In the genomic region with DNA sequence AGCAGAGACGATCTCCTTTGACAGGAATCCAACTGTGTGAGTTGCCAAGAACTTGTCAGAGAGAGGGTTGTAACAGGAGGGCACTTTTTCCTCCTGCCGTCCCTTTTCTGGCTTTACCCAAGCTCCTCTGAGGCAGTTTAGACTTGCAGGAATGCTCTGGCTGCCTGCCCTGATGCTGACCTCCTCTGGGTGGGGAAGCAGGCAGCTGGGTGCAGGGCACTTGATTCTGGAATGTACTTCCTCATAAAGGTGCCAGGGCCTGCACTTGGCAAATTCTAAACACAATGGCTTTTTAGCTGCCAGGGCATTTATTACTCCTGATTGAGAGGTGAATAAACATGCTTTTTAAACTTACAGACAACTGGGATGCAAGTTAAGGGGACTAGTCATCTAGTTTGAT, we compare ENCODE assay signal across 9 cellular contexts.
DNase-seq lines count a peak whose midpoint lies in the region; ATAC-seq and TF ChIP-seq lines count a peak whose summit lies in the region.
"Had no signal": no experiment of that assay in that cellular context is flagged by ENCODE, and none has a peak within 500 bp of the region (broad histone marks: within the 10 kb centered on the region; RNA-seq: fewer than 3 reads in every experiment).

No MANE protein-coding gene starts in this region.

- no peaks in the 10 kb centered on the region for H3K9me3 ChIP-seq in lung (ENCODE audit: control insufficient read depth in 2 of 2, insufficient read depth in 1 of 2, low read length in 1 of 2)

- ATAC-seq in lung (ENCODE audit: insufficient read depth, low FRiP score) (peak; percentile 90), HG03025 (IDR thresholded peaks at IDR 0.05; ENCODE audit: low FRiP score, unreplicated experiment) (no peak), HG02610 (IDR thresholded peaks at IDR 0.05; ENCODE audit: unreplicated experiment) (no peak), GM19395 (IDR thresholded peaks at IDR 0.05; ENCODE audit: unreplicated experiment) (no peak)

- H3K36me3 ChIP-seq in lung (ENCODE audit: control insufficient read depth in 2 of 2, insufficient read depth in 2 of 2, low read length in 2 of 2): peaks cover 2 to 5% of the 10 kb centered on the region in 2 donors

- H3K27me3 ChIP-seq in lung (ENCODE audit: control insufficient read depth, insufficient read depth): no peaks in the 10 kb centered on the region

- H3K27ac ChIP-seq in lung (ENCODE audit: low read depth in 1 of 2, low read length in 1 of 2): no peak overlapping the region

- WGBS in lung, 2 donors: 7 to 29% methylated on average over 2 of the region's 2 CpGs

- TF ChIP-seq CTCF in AG10803 (conservative IDR thresholded peaks at IDR 0.05; ENCODE audit: low read length): no peak
- no peak for TF ChIP-seq CTCF in lung (IDR thresholded peaks at IDR 0.05; ENCODE audit: control extremely low read depth, extremely low read depth)

- H3K4me3 ChIP-seq in AG10803 (ENCODE audit: low read length): no peak overlapping the region
- H3K4me3 ChIP-seq in lung: no peak overlapping the region

- DNase-seq in AG10803 (ENCODE audit: low read depth) (peak; percentile 67), NCI-H2029 (lab: John Stamatoyannopoulos, UW) (peak; percentile 92), dedifferentiated amniotic fluid mesenchymal stem cell (ENCODE audit: extremely low spot score) (peak; percentile 54), lung (ENCODE audit: low spot score) (peak; percentile 95)
- DNase-seq in activated naive CD4-positive, alpha-beta T cell treated with Interleukin-2 at 50 U/mL for 16 hours: no peak
- DNase-seq: CD8-positive, alpha-beta memory T cell had no signal

- peaks cover 2 to 13% of the 10 kb centered on the region in 2 donors for H3K4me1 ChIP-seq in lung (ENCODE audit: control insufficient read depth in 2 of 2, insufficient read depth in 2 of 2, low read length in 2 of 2)
